ENCODE assay signal across 21 cellular contexts in genomic region chrX:81301877-81302276, GRCh38.
A peak's percentile ranks its signal among the peaks of the same experiment; 100 is the strongest.
DNase-seq lines count a peak whose midpoint lies in the region; ATAC-seq, FAIRE-seq and TF ChIP-seq lines count a peak whose summit lies in the region.
"Had no signal": no experiment of that assay in that cellular context is flagged by ENCODE, and none has a peak within 500 bp of the region (broad histone marks: within the 10 kb centered on the region; RNA-seq: fewer than 3 reads in every experiment).

No MANE protein-coding gene starts in this region.

- H4K5ac ChIP-seq in IMR-90 (ENCODE audit: low read depth, low read length) (no peak overlapping the region), mesendoderm (ENCODE audit: low read length) (no peak overlapping the region)

- H3K56ac ChIP-seq in IMR-90 (ENCODE audit: extremely low read depth, insufficient read depth, low read length) (no peak overlapping the region), mesendoderm (ENCODE audit: low read length) (no peak overlapping the region)

- TF ChIP-seq POLR2A in IMR-90 (IDR thresholded peaks at IDR 0.05; ENCODE audit: low read depth, low read length) (no peak), endothelial cell of umbilical vein (IDR thresholded peaks at IDR 0.05; ENCODE audit: low read depth, low read length) (no peak)

- H4K20me1 ChIP-seq in IMR-90 (ENCODE audit: insufficient read depth, low read length): no peaks in the 10 kb centered on the region
- no peaks in the 10 kb centered on the region for H4K20me1 ChIP-seq in astrocyte (ENCODE audit: insufficient read depth, low read length)
- H4K20me1 ChIP-seq in endothelial cell of umbilical vein (replicated peaks; ENCODE audit: control insufficient read depth, extremely low read depth, insufficient read depth, low read length): no peaks in the 10 kb centered on the region

- in situ Hi-C loops in IMR-90 (cut with MboI; ENCODE audit: low sequenced_read_pairs): no loop called here

- H2BK15ac ChIP-seq in IMR-90 (ENCODE audit: low read depth, low read length) (no peak overlapping the region), mesendoderm (replicated peaks; ENCODE audit: low read depth) (no peak overlapping the region)

- H3K9me3 Mint-ChIP-seq in astrocyte (ENCODE audit: unreplicated experiment) (no peaks in the 10 kb centered on the region), endodermal cell (peaks cover 35% of the 10 kb centered on the region)
- H3K9me3 Mint-ChIP-seq: HFFc6 had no signal

- CTCF ChIA-PET in IMR-90 (lab: Yijun Ruan, JAX) (interaction anchor here (0.5 kb wide), 1 partner anchor 466 kb away, joined by 3 read pairs; no protein-coding TSS in a partner anchor), endothelial cell of umbilical vein (lab: Charles Lee) (no interaction called here)

- H3K9me1 ChIP-seq in IMR-90 (ENCODE audit: insufficient read depth, low read length): no peaks in the 10 kb centered on the region
- no peaks in the 10 kb centered on the region for H3K9me1 ChIP-seq in endothelial cell of umbilical vein (replicated peaks; ENCODE audit: control insufficient read depth, extremely low read depth, insufficient read depth, low read length)

- POLR2A ChIA-PET in IMR-90 (lab: Charles Lee; ENCODE audit: unreplicated experiment): no interaction called here
- POLR2A ChIA-PET in endothelial cell of umbilical vein (lab: Charles Lee): no interaction called here

- H3K9me3 ChIP-seq in IMR-90 (ENCODE audit: control insufficient read depth, insufficient read depth, low read length): no peaks in the 10 kb centered on the region
- H3K9me3 ChIP-seq in astrocyte (ENCODE audit: insufficient read depth, low read depth, low read length): no peaks in the 10 kb centered on the region
- H3K9me3 ChIP-seq in endothelial cell of umbilical vein (replicated peaks; ENCODE audit: control insufficient read depth, insufficient read depth, low read length): no peaks in the 10 kb centered on the region
- H3K9me3 ChIP-seq in endodermal cell (ENCODE audit: control insufficient read depth, low read length): no peaks in the 10 kb centered on the region
- H3K9me3 ChIP-seq: A549, SJCRH30 had no signal

- WGBS in IMR-90 (ENCODE audit: extremely low coverage in 2 of 2, insufficient read length in 1 of 2), 2 experiments: no CpG with 5 or more reads among the region's 1 CpG
- no CpG with 5 or more reads among the region's 1 CpG for WGBS in mesendoderm (ENCODE audit: extremely low coverage, insufficient coverage, low lambda C conversion rate)
- WGBS in endodermal cell (ENCODE audit: insufficient coverage in 1 of 2, insufficient read length in 1 of 2), 2 experiments: 100% methylated on average over 1 of the region's 1 CpG; no CpG with 5 or more reads in 1 of the 2 experiments

- dilution Hi-C loops in IMR-90 (cut with HindIII; ENCODE audit: low sequenced_read_pairs, unreplicated experiment): no loop called here
- dilution Hi-C loops in endothelial cell of umbilical vein (cut with MboI; ENCODE audit: extremely low pct_ligation_motif_present, low sequenced_read_pairs): no loop called here

- intact Hi-C loops in IMR-90 (cut with micrococcal nuclease) (no loop called here), endothelial cell of umbilical vein (cut with micrococcal nuclease) (no loop called here)

- H3K4me3 Mint-ChIP-seq in astrocyte (ENCODE audit: unreplicated experiment) (no peak overlapping the region), endodermal cell (no peak overlapping the region)
- H3K4me3 Mint-ChIP-seq: HFFc6 had no signal

- H3K36me3 ChIP-seq in IMR-90 (ENCODE audit: control insufficient read depth, insufficient read depth, low read length): no peaks in the 10 kb centered on the region
- no peaks in the 10 kb centered on the region for H3K36me3 ChIP-seq in astrocyte (ENCODE audit: insufficient read depth, low read length)
- no peaks in the 10 kb centered on the region for H3K36me3 ChIP-seq in endothelial cell of umbilical vein (ENCODE audit: control insufficient read depth in 2 of 2, extremely low read depth in 1 of 2, insufficient read depth in 2 of 2, low read length in 2 of 2)
- H3K36me3 ChIP-seq in mesendoderm (ENCODE audit: control insufficient read depth, insufficient read depth, low read length): no peaks in the 10 kb centered on the region
- no peaks in the 10 kb centered on the region for H3K36me3 ChIP-seq in endodermal cell (ENCODE audit: control insufficient read depth, insufficient read depth, low read length)
- H3K36me3 ChIP-seq: SJCRH30 had no signal

- H3K4me3 ChIP-seq in IMR-90 (ENCODE audit: insufficient read depth, low read depth, low read length): no peak overlapping the region
- no peak overlapping the region for H3K4me3 ChIP-seq in astrocyte (ENCODE audit: insufficient read depth, low read depth, low read length)
- H3K4me3 ChIP-seq in endothelial cell of umbilical vein (replicated peaks in 1 of 3; ENCODE audit: insufficient read depth in 1 of 3, low read depth in 1 of 3, low read length in 3 of 3): no peak overlapping the region
- no peak overlapping the region for H3K4me3 ChIP-seq in mesendoderm (ENCODE audit: low read length)
- H3K4me3 ChIP-seq in endodermal cell (ENCODE audit: low read length): no peak overlapping the region
- H3K4me3 ChIP-seq: A549, SJCRH30 had no signal

- BruUV-seq in IMR-90 (replicated peaks; lab: Mats Ljungman, UMichigan) (no TSS peak), endothelial cell of umbilical vein (replicated peaks; lab: Mats Ljungman, UMichigan) (no TSS peak)

- FAIRE-seq in astrocyte (lab: Jason Lieb, UNC) (peak; percentile 76), endothelial cell of umbilical vein (lab: Jason Lieb, UNC) (no peak)
- FAIRE-seq: A549, GM12892, H54 had no signal

- H3K79me2 ChIP-seq in astrocyte (ENCODE audit: insufficient read depth, low read length) (no peaks in the 10 kb centered on the region), endothelial cell of umbilical vein (ENCODE audit: control insufficient read depth, insufficient read depth, low read length) (no peaks in the 10 kb centered on the region), mesendoderm (ENCODE audit: control insufficient read depth, insufficient read depth, low read length) (no peaks in the 10 kb centered on the region)

- H3K4me1 ChIP-seq in IMR-90 (ENCODE audit: control insufficient read depth, insufficient read depth, low read length) (no peaks in the 10 kb centered on the region), astrocyte (ENCODE audit: insufficient read depth, low read length) (no peaks in the 10 kb centered on the region), endothelial cell of umbilical vein (ENCODE audit: control insufficient read depth, extremely low read depth, insufficient read depth, low read length) (no peaks in the 10 kb centered on the region), mesendoderm (ENCODE audit: control insufficient read depth, low read depth, low read length) (no peaks in the 10 kb centered on the region), endodermal cell (ENCODE audit: control insufficient read depth, insufficient read depth, low read length) (no peaks in the 10 kb centered on the region)
- H3K4me1 ChIP-seq: A549, SJCRH30 had no signal

- H3K27ac Mint-ChIP-seq in astrocyte (ENCODE audit: unreplicated experiment) (no peak overlapping the region), endodermal cell (no peak overlapping the region)
- H3K27ac Mint-ChIP-seq: HFFc6 had no signal

- H4K8ac ChIP-seq in IMR-90 (ENCODE audit: low read depth in 2 of 2, low read length in 2 of 2): no peak overlapping the region
- H4K8ac ChIP-seq in mesendoderm (ENCODE audit: low read depth, low read length): no peak overlapping the region

- ATAC-seq in IMR-90 (ENCODE audit: low read depth): no peak
- ATAC-seq in HG03280 (IDR thresholded peaks at IDR 0.05; ENCODE audit: unreplicated experiment): no peak
- ATAC-seq: A549 had no signal

- H3K27me3 Mint-ChIP-seq in astrocyte (ENCODE audit: low read depth, unreplicated experiment) (no peaks in the 10 kb centered on the region), endodermal cell (ENCODE audit: insufficient read depth) (no peaks in the 10 kb centered on the region)

- no peaks in the 10 kb centered on the region for H3K79me1 ChIP-seq in IMR-90 (ENCODE audit: low read depth in 1 of 2, low read length in 2 of 2)
- no peaks in the 10 kb centered on the region for H3K79me1 ChIP-seq in mesendoderm (ENCODE audit: low read length)

- H3K18ac ChIP-seq in IMR-90 (ENCODE audit: low read depth, low read length) (no peak overlapping the region), mesendoderm (ENCODE audit: low read length) (no peak overlapping the region)

- no peak overlapping the region for H4K91ac ChIP-seq in IMR-90 (ENCODE audit: insufficient read depth, low read depth, low read length)

- H2AK5ac ChIP-seq in IMR-90 (ENCODE audit: low read depth, low read length): no peak overlapping the region
- no peak overlapping the region for H2AK5ac ChIP-seq in mesendoderm (ENCODE audit: low read length)

- H3K27me3 ChIP-seq in IMR-90 (ENCODE audit: control insufficient read depth, insufficient read depth, low read length) (no peaks in the 10 kb centered on the region), astrocyte (ENCODE audit: insufficient read depth, low read length) (no peaks in the 10 kb centered on the region), endothelial cell of umbilical vein (ENCODE audit: control insufficient read depth in 2 of 2, insufficient read depth in 2 of 2, low read length in 2 of 2) (no peaks in the 10 kb centered on the region), mesendoderm (ENCODE audit: insufficient read depth, low read length, poor library complexity) (no peaks in the 10 kb centered on the region), endodermal cell (ENCODE audit: control insufficient read depth, insufficient read depth, low read length, poor library complexity, severe bottlenecking) (no peaks in the 10 kb centered on the region)
- H3K27me3 ChIP-seq: SJCRH30 had no signal

- TF ChIP-seq CTCF in IMR-90 (conservative IDR thresholded peaks at IDR 0.05; ENCODE audit: low read depth, low read length) (no peak), astrocyte (IDR thresholded peaks at IDR 0.05; ENCODE audit: insufficient read depth, low read depth, low read length) (no peak), endothelial cell of umbilical vein (IDR thresholded peaks at IDR 0.05; ENCODE audit: extremely low read depth in 1 of 2, insufficient read depth in 1 of 2, low read depth in 1 of 2, low read length in 2 of 2) (no peak), endodermal cell (conservative IDR thresholded peaks at IDR 0.05) (no peak)

- H2BK5ac ChIP-seq in IMR-90 (ENCODE audit: low read depth, low read length, poor library complexity, severe bottlenecking) (no peak overlapping the region), mesendoderm (ENCODE audit: low read length) (no peak overlapping the region)

- H2AFZ ChIP-seq in IMR-90 (replicated peaks; ENCODE audit: low read length, poor library complexity) (no peak overlapping the region), astrocyte (ENCODE audit: low read depth, low read length) (no peak overlapping the region), endothelial cell of umbilical vein (ENCODE audit: low read depth, low read length) (no peak overlapping the region)

- no peaks in the 10 kb centered on the region for H3K36me3 Mint-ChIP-seq in astrocyte (ENCODE audit: low read depth, unreplicated experiment)
- H3K36me3 Mint-ChIP-seq in endodermal cell (ENCODE audit: low read depth): peaks cover 3% of the 10 kb centered on the region

- H2AK9ac ChIP-seq in IMR-90 (replicated peaks; ENCODE audit: low read depth, low read length, poor library complexity): no peak overlapping the region

- no peak overlapping the region for H2BK20ac ChIP-seq in IMR-90 (ENCODE audit: low read depth, low read length)

- H3K14ac ChIP-seq in IMR-90 (replicated peaks; ENCODE audit: low read depth, low read length): no peak overlapping the region

- H3K4me2 ChIP-seq in IMR-90 (ENCODE audit: low read depth, low read length): no peak overlapping the region
- H3K4me2 ChIP-seq in astrocyte (ENCODE audit: low read length): no peak overlapping the region
- H3K4me2 ChIP-seq in endothelial cell of umbilical vein (ENCODE audit: insufficient read depth, low read length): no peak overlapping the region
- no peak overlapping the region for H3K4me2 ChIP-seq in mesendoderm (ENCODE audit: low read length)
- H3K4me2 ChIP-seq: A549 had no signal

- no peak for TF ChIP-seq RAD21 in IMR-90 (IDR thresholded peaks at IDR 0.05; ENCODE audit: low read length)

- H3K4me1 Mint-ChIP-seq in astrocyte (ENCODE audit: low read depth, unreplicated experiment) (peaks cover 3% of the 10 kb centered on the region), endodermal cell (no peaks in the 10 kb centered on the region)

- H3K27ac ChIP-seq in IMR-90 (ENCODE audit: insufficient read depth, low read length): no peak overlapping the region
- H3K27ac ChIP-seq in astrocyte (ENCODE audit: low read depth, low read length): no peak overlapping the region
- no peak overlapping the region for H3K27ac ChIP-seq in endothelial cell of umbilical vein (ENCODE audit: insufficient read depth, low read depth, low read length)
- H3K27ac ChIP-seq in mesendoderm (ENCODE audit: low read depth, low read length): no peak overlapping the region
- H3K27ac ChIP-seq in endodermal cell (ENCODE audit: low read depth, low read length): no peak overlapping the region
- H3K27ac ChIP-seq: A549, SJCRH30 had no signal

- H3K23ac ChIP-seq in IMR-90 (ENCODE audit: low read depth, low read length) (no peak overlapping the region), mesendoderm (ENCODE audit: low read length) (no peak overlapping the region)

- DNase-seq in IMR-90 (peak; percentile 8), astrocyte (ENCODE audit: low read depth) (peak; percentile 2), endothelial cell of umbilical vein (ENCODE audit: low read depth, low spot score) (peak; percentile 30), mesendoderm (peak; percentile 35), endodermal cell (no peak)
- DNase-seq in activated effector memory CD4-positive, alpha-beta T cell treated with anti-CD3 and anti-CD28 coated beads, Interleukin-2, amount 50 U/mL, for 16 hours: no peak
- no peak for DNase-seq in activated CD4-positive, alpha-beta T cell treated with anti-CD3 and anti-CD28 coated beads, Interleukin-2, amount 50 U/mL, for 48 hours
- DNase-seq: C1 segment of cervical spinal cord; GF-D8; HFFc6; Karpas-422; NCI-H1930; NCI-H2171; NCI-H446; NK-92 treated with Interleukin-12 subunit alpha and Interleukin-12 subunit beta, amount 100 ng/mL, for 24 hours; RPMI8226; SJCRH30 had no signal

- no peak overlapping the region for H3K4ac ChIP-seq in IMR-90 (ENCODE audit: low read depth, low read length)
- H3K4ac ChIP-seq in mesendoderm (ENCODE audit: low read depth, low read length): no peak overlapping the region

- H2BK120ac ChIP-seq in IMR-90 (ENCODE audit: low read depth, low read length) (no peak overlapping the region), mesendoderm (ENCODE audit: low read depth, low read length) (no peak overlapping the region)

- no peak overlapping the region for H3K9ac ChIP-seq in IMR-90 (ENCODE audit: low read depth, low read length)
- H3K9ac ChIP-seq in astrocyte (ENCODE audit: low read length): no peak overlapping the region
- no peak overlapping the region for H3K9ac ChIP-seq in endothelial cell of umbilical vein (replicated peaks; ENCODE audit: extremely low read depth, insufficient read depth, low read length)
- H3K9ac ChIP-seq in mesendoderm (ENCODE audit: low read length): no peak overlapping the region
- H3K9ac ChIP-seq in endodermal cell (ENCODE audit: extremely low read depth, low read length, poor library complexity, severe bottlenecking): no peak overlapping the region

Comparison
In these comparisons a context has a peak if more than half of its experiments do, and no peak if none do; other contexts are left out.
1. DNase-seq: peak in IMR-90 (single experiment), astrocyte (single experiment), endothelial cell of umbilical vein (single experiment) and mesendoderm (single experiment); none in activated effector memory CD4-positive, alpha-beta T cell treated with anti-CD3 and anti-CD28 coated beads, Interleukin-2, amount 50 U/mL, for 16 hours (single experiment), activated CD4-positive, alpha-beta T cell treated with anti-CD3 and anti-CD28 coated beads, Interleukin-2, amount 50 U/mL, for 48 hours (0 of 2) and endodermal cell (single experiment).